Comparison of ENCODE assay signal across 9 cellular contexts in genomic region chr21:25568230-25568629, GRCh38. TPM values are rescaled to one million over a fixed set of nuclear protein-coding genes. Genes with fewer than 3 reads are reported as not detected.
A peak's percentile ranks its signal among the peaks of the same experiment; 100 is the strongest.
DNase-seq lines count a peak whose midpoint lies in the region; ATAC-seq, FAIRE-seq and TF ChIP-seq lines count a peak whose summit lies in the region.
"Had no signal": no experiment of that assay in that cellular context is flagged by ENCODE, and none has a peak within 500 bp of the region (broad histone marks: within the 10 kb centered on the region; RNA-seq: fewer than 3 reads in every experiment).

No MANE protein-coding gene starts in this region.

- H3K4me3 ChIP-seq in fibroblast of pulmonary artery (replicated peaks; ENCODE audit: low read depth, low read length), result peak overlapping the region; percentile 36

- peak; percentile 99 for TF ChIP-seq POLR2A in GM12891 (IDR thresholded peaks at IDR 0.05; ENCODE audit: low read depth, low read length)

- TF ChIP-seq CTCF in fibroblast of pulmonary artery (IDR thresholded peaks at IDR 0.05; ENCODE audit: low read length, missing control alignments), result no peak

- no peak for ATAC-seq in GM21825 (IDR thresholded peaks at IDR 0.05; ENCODE audit: unreplicated experiment)
- no peak for ATAC-seq in GM19324 (IDR thresholded peaks at IDR 0.05; ENCODE audit: low FRiP score, unreplicated experiment)

- peak; percentile 82 for FAIRE-seq in GM12891 (lab: Jason Lieb, UNC)

- DNase-seq in GM12891 (ENCODE audit: insufficient read length, low spot score) (no peak), UCSD-AML1 (lab: John Stamatoyannopoulos, UW; ENCODE audit: unreplicated experiment) (peak; percentile 10), fibroblast of pulmonary artery (ENCODE audit: low read depth) (peak; percentile 83), retina (peak; percentile 22), NCI-H526 (lab: John Stamatoyannopoulos, UW) (no peak), NCI-H446 (lab: John Stamatoyannopoulos, UW) (no peak)
- DNase-seq: T1000 had no signal

TF ChIP-seq in GM12891, 5 proteins besides CTCF, POLR2A, EP300 and RAD21:
- peak; percentile 99 for TF ChIP-seq POLR2AphosphoS5 (IDR thresholded peaks at IDR 0.05; ENCODE audit: low read depth, low read length)
- TF ChIP-seq POU2F2 (IDR thresholded peaks at IDR 0.05; ENCODE audit: low read depth, low read length), result peak; percentile 88
- TF ChIP-seq TAF1 (IDR thresholded peaks at IDR 0.05; ENCODE audit: low read depth, low read length), result no peak
- peak; percentile 19 for TF ChIP-seq SPI1 (IDR thresholded peaks at IDR 0.05; ENCODE audit: low read depth, low read length)
- no peak for TF ChIP-seq PAX5 (IDR thresholded peaks at IDR 0.05; ENCODE audit: insufficient read depth, low read length, severe bottlenecking)
TF ChIP-seq in GM12891: peak in this region for 3.

RNA-seq across cellular contexts. Expression of gene MRPL39, which starts 39.1 kb away (rescaled TPM):
- polyA plus RNA-seq in GM12891 (2012; ENCODE audit: low read depth, missing spikeins), result 56.0 TPM

Comparison
In these comparisons a context has a peak if more than half of its experiments do, and no peak if none do; other contexts are left out.
1. DNase-seq: peak in UCSD-AML1 (single experiment), fibroblast of pulmonary artery (single experiment) and retina (single experiment); none in GM12891 (single experiment), NCI-H526 (0 of 2) and NCI-H446 (0 of 2).